1 cellular context compared by ENCODE assay signal in the genomic region with DNA sequence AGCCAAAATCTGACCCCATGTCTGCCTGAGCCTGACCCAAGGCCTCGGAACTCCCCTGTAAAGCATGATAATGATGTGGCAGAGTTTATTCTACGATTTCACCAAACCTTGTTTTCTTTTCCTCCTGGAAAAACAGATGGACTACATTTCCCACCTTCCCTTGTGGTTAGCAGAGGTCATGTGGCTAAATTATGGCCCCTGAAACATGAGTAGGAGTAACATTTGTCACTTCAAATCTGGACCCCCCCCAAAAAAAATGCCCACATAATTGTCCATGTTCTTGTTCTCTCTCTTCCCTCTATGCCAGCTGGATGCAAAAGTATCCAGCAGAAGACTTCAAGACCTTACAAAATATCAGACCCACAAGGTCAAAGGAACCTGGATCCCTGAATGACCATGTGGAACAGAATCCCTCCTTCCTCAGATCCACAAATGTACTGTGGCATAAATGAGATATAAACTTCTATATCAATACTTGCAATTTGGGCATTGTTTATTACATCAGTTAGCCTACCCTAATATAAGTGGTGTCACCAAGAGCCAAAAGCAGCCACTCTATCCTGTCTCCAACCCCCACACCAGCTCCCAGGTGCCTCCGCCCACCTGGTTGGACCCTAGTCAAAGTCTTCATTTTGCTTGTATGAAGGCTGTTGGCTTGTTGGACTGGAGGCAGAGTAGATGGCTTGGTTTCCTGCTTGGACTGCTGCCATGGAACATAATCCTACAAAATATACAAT.
TF ChIP-seq lines count a peak whose summit lies in the region.

No MANE protein-coding gene starts in this region.

TF ChIP-seq in H1, 55 proteins besides CTCF, POLR2A, EP300 and RAD21:
- peak; percentile 49 for TF ChIP-seq SIX5 (IDR thresholded peaks at IDR 0.05; ENCODE audit: low read depth, low read length)
- TF ChIP-seq, protein P1, sequence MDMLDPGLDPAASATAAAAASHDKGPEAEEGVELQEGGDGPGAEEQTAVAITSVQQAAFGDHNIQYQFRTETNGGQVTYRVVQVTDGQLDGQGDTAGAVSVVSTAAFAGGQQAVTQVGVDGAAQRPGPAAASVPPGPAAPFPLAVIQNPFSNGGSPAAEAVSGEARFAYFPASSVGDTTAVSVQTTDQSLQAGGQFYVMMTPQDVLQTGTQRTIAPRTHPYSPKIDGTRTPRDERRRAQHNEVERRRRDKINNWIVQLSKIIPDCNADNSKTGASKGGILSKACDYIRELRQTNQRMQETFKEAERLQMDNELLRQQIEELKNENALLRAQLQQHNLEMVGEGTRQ (IDR thresholded peaks at IDR 0.05; ENCODE audit: low read length): peak; percentile 50; the same call in 1 of the 2 replicates
- TF ChIP-seq SAP30 (IDR thresholded peaks at IDR 0.05; ENCODE audit: insufficient read depth, insufficient replicate concordance, low read length): no peak
